18 cellular contexts compared by ENCODE assay signal in genomic region chr7:71229201-71229600, GRCh38.
DNase-seq lines count a peak whose midpoint lies in the region; TF ChIP-seq lines count a peak whose summit lies in the region.
"Had no signal": no experiment of that assay in that cellular context is flagged by ENCODE, and none has a peak within 500 bp of the region (broad histone marks: within the 10 kb centered on the region; RNA-seq: fewer than 3 reads in every experiment).

No MANE protein-coding gene starts in this region.

- no peak overlapping the region for H3K23ac ChIP-seq in H9 (ENCODE audit: insufficient read length, low read depth, low read length)

- no peak overlapping the region for H2BK20ac ChIP-seq in H9 (ENCODE audit: low read depth, low read length, poor library complexity, severe bottlenecking)

- no peak overlapping the region; a peak in 1 of 7 replicates for H3K27ac Mint-ChIP-seq in H9
- H3K27ac Mint-ChIP-seq in glutamatergic neuron (ENCODE audit: unreplicated experiment) = peak overlapping the region; percentile 80
- H3K27ac Mint-ChIP-seq: CD4-positive, CD25-positive, alpha-beta regulatory T cell; CD8-positive, alpha-beta memory T cell had no signal

- H4K20me1 ChIP-seq in H9 (ENCODE audit: control insufficient read depth, insufficient read depth, insufficient read length) = no peaks in the 10 kb centered on the region

- H3K9me3 Mint-ChIP-seq in H9 (peaks cover 16 to 17% of the 10 kb centered on the region in 2 experiments), glutamatergic neuron (ENCODE audit: unreplicated experiment) (peaks cover 13% of the 10 kb centered on the region)

- peak overlapping the region; percentile 35; the same call in 1 of the 2 replicates for H3K14ac ChIP-seq in H9 (ENCODE audit: insufficient read depth, low read length)

- no peak overlapping the region for H3K18ac ChIP-seq in H9 (ENCODE audit: insufficient read length, low read depth, low read length)

- no peak overlapping the region for H2BK5ac ChIP-seq in H9 (ENCODE audit: insufficient read length, low read length)

- peaks cover 7 to 11% of the 10 kb centered on the region in 2 experiments for H3K4me1 Mint-ChIP-seq in H9
- H3K4me1 Mint-ChIP-seq in glutamatergic neuron (ENCODE audit: low read depth, unreplicated experiment) = peaks cover 17% of the 10 kb centered on the region
- H3K4me1 Mint-ChIP-seq: CD4-positive, CD25-positive, alpha-beta regulatory T cell; CD8-positive, alpha-beta memory T cell had no signal

- no peak overlapping the region for H2AK5ac ChIP-seq in H9 (ENCODE audit: insufficient read length, low read length)

- H4K91ac ChIP-seq in H9 (ENCODE audit: insufficient read length, low read depth, low read length) = no peak overlapping the region

- H3K23me2 ChIP-seq in H9 (ENCODE audit: insufficient read length, low read depth, low read length, poor library complexity, severe bottlenecking) = no peaks in the 10 kb centered on the region

- no peak overlapping the region for H3K56ac ChIP-seq in H9 (ENCODE audit: insufficient read length, low read depth, low read length)

- H3K27ac ChIP-seq in H9 (ENCODE audit: insufficient read length, low read depth, low read length) = no peak overlapping the region
- H3K27ac ChIP-seq: GM23248, HL-60 had no signal

- no peak overlapping the region for H2BK12ac ChIP-seq in H9 (ENCODE audit: insufficient read length, low read depth, low read length)

- H3K4me2 ChIP-seq in H9 (ENCODE audit: insufficient read depth, insufficient read length, low read length) = no peak overlapping the region

- H3K36me3 Mint-ChIP-seq in H9 (ENCODE audit: insufficient read depth in 1 of 3, low read depth in 3 of 3) (peaks cover 40 to 59% (median 51%) of the 10 kb centered on the region in 3 experiments), glutamatergic neuron (ENCODE audit: unreplicated experiment) (peaks cover 13% of the 10 kb centered on the region)
- H3K36me3 Mint-ChIP-seq: CD4-positive, CD25-positive, alpha-beta regulatory T cell; CD8-positive, alpha-beta memory T cell had no signal

- H3K79me1 ChIP-seq in H9 (ENCODE audit: insufficient read depth, low read depth, low read length, poor library complexity, severe bottlenecking) = peaks cover 11% of the 10 kb centered on the region

- no CpG with 5 or more reads among the region's 9 CpGs for WGBS in H9 (ENCODE audit: extremely low coverage, insufficient read length, low lambda C conversion rate)

- DNase-seq in G401 (ENCODE audit: low spot score) (peak; percentile 73), H9 (no peak), cerebellar cortex (ENCODE audit: low spot score) (peak; percentile 65), glutamatergic neuron (peak; percentile 56), cortex of kidney (lab: John Stamatoyannopoulos, UW) (no peak), NCI-H2081 (lab: John Stamatoyannopoulos, UW) (no peak)
- DNase-seq in activated CD4-positive, CD25-positive, alpha-beta regulatory T cell (lab: John Stamatoyannopoulos, UW) = no peak
- DNase-seq: ACHN; BE2C; CD4-positive, CD25-positive, alpha-beta regulatory T cell; CD8-positive, alpha-beta memory T cell; COR-L47; DMS53; DND-41; EL; GM23248; HCEC 1CT had no signal

- no peak overlapping the region for H2AFZ ChIP-seq in H9 (ENCODE audit: low read length)
- H2AFZ ChIP-seq: GM23248 had no signal

- H3K27me3 Mint-ChIP-seq in H9 (ENCODE audit: low read depth) (no peaks in the 10 kb centered on the region), glutamatergic neuron (ENCODE audit: unreplicated experiment) (peaks cover 15% of the 10 kb centered on the region)
- H3K27me3 Mint-ChIP-seq: CD4-positive, CD25-positive, alpha-beta regulatory T cell had no signal

- no peak overlapping the region for H2BK15ac ChIP-seq in H9 (ENCODE audit: low read depth, low read length)

- H4K5ac ChIP-seq in H9 (ENCODE audit: insufficient read length, low read depth, low read length) = no peak overlapping the region

- TF ChIP-seq CTCF in H9 (conservative IDR thresholded peaks at IDR 0.05) = no peak
- TF ChIP-seq CTCF in glutamatergic neuron (IDR thresholded peaks at IDR 0.05; ENCODE audit: partially characterized antibody, unreplicated experiment) = no peak

- no peak overlapping the region for H4K8ac ChIP-seq in H9 (replicated peaks; ENCODE audit: insufficient read length, low read depth, low read length)

- no peak overlapping the region for H3K4ac ChIP-seq in H9 (ENCODE audit: low read depth, low read length)

- no peaks in the 10 kb centered on the region for H3K27me3 ChIP-seq in H9 (ENCODE audit: insufficient read depth, low read length)
- H3K27me3 ChIP-seq: BE2C had no signal

- no peak overlapping the region for H3K9ac ChIP-seq in H9 (ENCODE audit: extremely low read depth, insufficient read length, low read length)
- H3K9ac ChIP-seq: GM23248 had no signal

- no peaks in the 10 kb centered on the region for H3K9me3 ChIP-seq in H9 (ENCODE audit: control insufficient read depth, low read depth, low read length)
- H3K9me3 ChIP-seq: BE2C had no signal

- no peak overlapping the region for H2BK120ac ChIP-seq in H9 (ENCODE audit: low read depth, low read length, poor library complexity, severe bottlenecking)

- no peak overlapping the region for H3K4me3 Mint-ChIP-seq in H9
- H3K4me3 Mint-ChIP-seq in glutamatergic neuron (ENCODE audit: unreplicated experiment) = no peak overlapping the region
- H3K4me3 Mint-ChIP-seq: CD4-positive, CD25-positive, alpha-beta regulatory T cell had no signal

- in situ Hi-C loops in G401 (cut with HindIII; ENCODE audit: low sequenced_read_pairs) = no loop called here

- H3K79me2 ChIP-seq in H9 (ENCODE audit: insufficient read depth, low read length) = peaks cover 29% of the 10 kb centered on the region; the same call in 1 of the 2 replicates

- no peak overlapping the region for H3T11ph ChIP-seq in H9 (ENCODE audit: low read length)

- H3K4me1 ChIP-seq in H9 (ENCODE audit: insufficient read depth, low read length) = no peaks in the 10 kb centered on the region
- H3K4me1 ChIP-seq: BE2C had no signal

Comparison
In these comparisons a context has a peak if more than half of its experiments do, and no peak if none do; other contexts are left out.
1. DNase-seq: peak in G401 (single experiment), cerebellar cortex (single experiment) and glutamatergic neuron (single experiment); none in H9 (single experiment), activated CD4-positive, CD25-positive, alpha-beta regulatory T cell (0 of 4), cortex of kidney (single experiment) and NCI-H2081 (0 of 2).